ENCODE assay signal across 24 cellular contexts in genomic region chr16:19760336-19761060, GRCh38. TPM values are rescaled to one million over a fixed set of nuclear protein-coding genes. Genes with fewer than 3 reads are reported as not detected.
DNase-seq lines count a peak whose midpoint lies in the region; ATAC-seq and TF ChIP-seq lines count a peak whose summit lies in the region.
"Had no signal": no experiment of that assay in that cellular context is flagged by ENCODE, and none has a peak within 500 bp of the region (broad histone marks: within the 10 kb centered on the region; RNA-seq: fewer than 3 reads in every experiment).

No MANE protein-coding gene starts in this region.

- intact Hi-C loops in breast epithelium (cut with DNase I; ENCODE audit: low total_unique reads): no loop called here
- intact Hi-C loops in mammary epithelial cell (cut with micrococcal nuclease): no loop called here
- intact Hi-C loops in naive thymus-derived CD4-positive, alpha-beta T cell (cut with micrococcal nuclease): no loop called here
- intact Hi-C loops in PC-9 (cut with micrococcal nuclease; ENCODE audit: unreplicated experiment): no loop called here

- H4K91ac ChIP-seq in mesenchymal stem cell (ENCODE audit: low read length): no peak overlapping the region

- H4K20me1 ChIP-seq in mammary epithelial cell (ENCODE audit: insufficient read depth, low read length) (no peaks in the 10 kb centered on the region), PC-9 (ENCODE audit: insufficient read depth) (no peaks in the 10 kb centered on the region)

- H2BK5ac ChIP-seq in mesenchymal stem cell (ENCODE audit: low read depth, low read length, poor library complexity, severe bottlenecking): no peak overlapping the region

- no peak overlapping the region for H2BK120ac ChIP-seq in mesenchymal stem cell (ENCODE audit: low read depth, low read length)

- H3K79me2 ChIP-seq in mammary epithelial cell (ENCODE audit: insufficient read depth, low read length) (no peaks in the 10 kb centered on the region), PC-9 (ENCODE audit: low read depth) (no peaks in the 10 kb centered on the region)

- CTCF ChIA-PET in mammary epithelial cell (lab: Charles Lee; ENCODE audit: low non-redundant PET): no interaction called here
- CTCF ChIA-PET in naive thymus-derived CD4-positive, alpha-beta T cell (lab: Charles Lee): no interaction called here
- CTCF ChIA-PET in PC-9 (lab: Charles Lee): no interaction called here

- WGBS in mammary epithelial cell (ENCODE audit: low coverage, missing lambda C conversion rate): 98% methylated on average over 7 of the region's 7 CpGs
- WGBS in mesenchymal stem cell: 97% methylated on average over 7 of the region's 7 CpGs

- no peak overlapping the region for H3K23ac ChIP-seq in mesenchymal stem cell (ENCODE audit: low read length in 2 of 2)

- H3K4me3 Mint-ChIP-seq in naive thymus-derived CD4-positive, alpha-beta T cell: no peak overlapping the region
- H3K4me3 Mint-ChIP-seq: CD14-positive monocyte; CD8-positive, alpha-beta memory T cell had no signal

- H3K4me3 ChIP-seq in breast epithelium (peak overlapping the region in 1 of 3 donors; percentile 21), mammary epithelial cell (replicated peaks in 1 of 3; ENCODE audit: insufficient read depth in 1 of 3, low read depth in 2 of 3, low read length in 3 of 3) (no peak overlapping the region), mesenchymal stem cell (ENCODE audit: insufficient read depth in 1 of 2, low read depth in 1 of 2, low read length in 2 of 2) (peak overlapping the region in 1 of 2 experiments; percentile 67), PC-9 (no peak overlapping the region)
- H3K4me3 ChIP-seq in naive thymus-derived CD4-positive, alpha-beta T cell (ENCODE audit: low read length): no peak overlapping the region

- no peak overlapping the region for H3K4ac ChIP-seq in mesenchymal stem cell (ENCODE audit: low read depth in 1 of 2, low read length in 2 of 2)

- no peak overlapping the region for H3K9ac ChIP-seq in mammary epithelial cell (ENCODE audit: insufficient read depth, low read length)
- peak overlapping the region; percentile 53 for H3K9ac ChIP-seq in mesenchymal stem cell (ENCODE audit: low read length)
- H3K9ac ChIP-seq: SK-N-SH had no signal

- no TSS peak for BruUV-seq in mammary epithelial cell (replicated peaks; lab: Mats Ljungman, UMichigan)
- no TSS peak for BruUV-seq in PC-9 (replicated peaks; lab: Mats Ljungman, UMichigan)

- H3K27me3 Mint-ChIP-seq in naive thymus-derived CD4-positive, alpha-beta T cell: no peaks in the 10 kb centered on the region

- TF ChIP-seq CTCF in breast epithelium (IDR thresholded peaks at IDR 0.05) (no peak), mammary epithelial cell (conservative IDR thresholded peaks at IDR 0.05 in 1 of 2, IDR thresholded peaks at IDR 0.05 in 1 of 2; ENCODE audit: extremely low read depth in 1 of 2, insufficient read depth in 1 of 2, low read depth in 1 of 2, low read length in 2 of 2) (no peak), PC-9 (conservative IDR thresholded peaks at IDR 0.05) (no peak)

- H3K14ac ChIP-seq in mesenchymal stem cell (ENCODE audit: low read length in 2 of 2): no peak overlapping the region

- H2BK12ac ChIP-seq in mesenchymal stem cell (ENCODE audit: low read length in 2 of 2): no peak overlapping the region

- in situ Hi-C loops in mammary epithelial cell (cut with MboI; ENCODE audit: low sequenced_read_pairs in 2 of 2): loop anchor here in 1 of 2 donors (10.0 kb wide), 1 partner anchor 64 kb away; no protein-coding TSS in a partner anchor

- H3K9me3 Mint-ChIP-seq in naive thymus-derived CD4-positive, alpha-beta T cell: no peaks in the 10 kb centered on the region
- H3K9me3 Mint-ChIP-seq: CD8-positive, alpha-beta memory T cell had no signal

- H3K9me3 ChIP-seq in breast epithelium (no peaks in the 10 kb centered on the region), mammary epithelial cell (replicated peaks; ENCODE audit: insufficient read depth, low read length) (no peaks in the 10 kb centered on the region), mesenchymal stem cell (ENCODE audit: control insufficient read depth, low read length) (no peaks in the 10 kb centered on the region), PC-9 (ENCODE audit: insufficient read depth, low read depth) (no peaks in the 10 kb centered on the region)
- no peaks in the 10 kb centered on the region for H3K9me3 ChIP-seq in naive thymus-derived CD4-positive, alpha-beta T cell (ENCODE audit: control insufficient read depth in 2 of 3, low read length in 3 of 3)
- H3K9me3 ChIP-seq: BE2C, SK-N-SH had no signal

- no peaks in the 10 kb centered on the region for H3K36me3 Mint-ChIP-seq in naive thymus-derived CD4-positive, alpha-beta T cell
- H3K36me3 Mint-ChIP-seq: CD14-positive monocyte; CD8-positive, alpha-beta memory T cell had no signal

- no peaks in the 10 kb centered on the region for H3K79me1 ChIP-seq in mesenchymal stem cell (replicated peaks; ENCODE audit: low read length, poor library complexity, severe bottlenecking)

- no peak for ATAC-seq in HG02588 (IDR thresholded peaks at IDR 0.05; ENCODE audit: unreplicated experiment)
- no peak for ATAC-seq in naive thymus-derived CD4-positive, alpha-beta T cell
- ATAC-seq: HCT116, HepG2 had no signal

- no peaks in the 10 kb centered on the region for H3K4me1 ChIP-seq in breast epithelium
- H3K4me1 ChIP-seq in mammary epithelial cell (ENCODE audit: insufficient read depth, low read length): peaks cover 19% of the 10 kb centered on the region
- H3K4me1 ChIP-seq in mesenchymal stem cell (ENCODE audit: control insufficient read depth, insufficient read depth, low read depth, low read length): peaks cover 3% of the 10 kb centered on the region
- H3K4me1 ChIP-seq in naive thymus-derived CD4-positive, alpha-beta T cell (ENCODE audit: control insufficient read depth in 2 of 2, insufficient read depth in 2 of 2, low read length in 2 of 2): no peaks in the 10 kb centered on the region
- H3K4me1 ChIP-seq in PC-9 (replicated peaks; ENCODE audit: insufficient read depth): peaks cover 9% of the 10 kb centered on the region
- H3K4me1 ChIP-seq: BE2C had no signal

- H2AFZ ChIP-seq in mammary epithelial cell (ENCODE audit: low read depth, low read length) (no peak overlapping the region), mesenchymal stem cell (ENCODE audit: low read depth, low read length) (no peak overlapping the region), PC-9 (no peak overlapping the region)

- POLR2A ChIA-PET in naive thymus-derived CD4-positive, alpha-beta T cell (lab: Charles Lee): no interaction called here
- POLR2A ChIA-PET in PC-9 (lab: Charles Lee; ENCODE audit: unreplicated experiment): no interaction called here

- H4K8ac ChIP-seq in mesenchymal stem cell (ENCODE audit: low read length): no peak overlapping the region

- H3K4me2 ChIP-seq in mammary epithelial cell (ENCODE audit: insufficient read depth, low read depth, low read length) (no peak overlapping the region), mesenchymal stem cell (ENCODE audit: low read length, poor library complexity, severe bottlenecking) (no peak overlapping the region), PC-9 (no peak overlapping the region)
- H3K4me2 ChIP-seq: SK-N-SH had no signal

- no peaks in the 10 kb centered on the region for H3K27me3 ChIP-seq in breast epithelium
- no peaks in the 10 kb centered on the region for H3K27me3 ChIP-seq in mammary epithelial cell (ENCODE audit: insufficient read depth, low read length)
- H3K27me3 ChIP-seq in mesenchymal stem cell (ENCODE audit: control insufficient read depth in 1 of 2, insufficient read depth in 1 of 2, low read length in 2 of 2): no peaks in the 10 kb centered on the region
- H3K27me3 ChIP-seq in naive thymus-derived CD4-positive, alpha-beta T cell (ENCODE audit: control insufficient read depth in 2 of 2, insufficient read depth in 2 of 2, low read length in 2 of 2): no peaks in the 10 kb centered on the region
- no peaks in the 10 kb centered on the region for H3K27me3 ChIP-seq in PC-9 (ENCODE audit: insufficient read depth, low read depth)
- H3K27me3 ChIP-seq: BE2C had no signal

- H3K9me2 ChIP-seq in PC-9 (ENCODE audit: insufficient read depth): no peaks in the 10 kb centered on the region
- H3K9me2 ChIP-seq: SK-N-SH had no signal

- peaks cover 6% of the 10 kb centered on the region; the same call in 1 of the 2 replicates for H3F3A ChIP-seq in PC-9 (ENCODE audit: insufficient read depth, low read depth)

- peaks cover 0 to 4% (median 0%) of the 10 kb centered on the region in 7 donors for H3K4me1 Mint-ChIP-seq in naive thymus-derived CD4-positive, alpha-beta T cell
- H3K4me1 Mint-ChIP-seq: CD8-positive, alpha-beta memory T cell had no signal

- dilution Hi-C loops in mammary epithelial cell (cut with HindIII; ENCODE audit: low sequenced_read_pairs): no loop called here

- TF ChIP-seq POLR2A in breast epithelium (IDR thresholded peaks at IDR 0.05): no peak

- no peak overlapping the region for H3K18ac ChIP-seq in mesenchymal stem cell (ENCODE audit: low read depth in 1 of 2, low read length in 2 of 2)

- H3K27ac ChIP-seq in breast epithelium (peak overlapping the region; percentile 41 to 43), mammary epithelial cell (ENCODE audit: insufficient read depth, low read depth, low read length) (no peak overlapping the region), cingulate gyrus (ENCODE audit: low read depth, low read length) (peak overlapping the region; percentile 56), mesenchymal stem cell (ENCODE audit: low read length, poor library complexity, severe bottlenecking) (no peak overlapping the region), PC-9 (no peak overlapping the region)
- H3K27ac ChIP-seq in naive thymus-derived CD4-positive, alpha-beta T cell (ENCODE audit: low read depth, low read length): no peak overlapping the region
- H3K27ac ChIP-seq: 22Rv1 had no signal

- no peaks in the 10 kb centered on the region for H3K36me3 ChIP-seq in breast epithelium
- no peaks in the 10 kb centered on the region for H3K36me3 ChIP-seq in mammary epithelial cell (ENCODE audit: insufficient read depth, low read length)
- no peaks in the 10 kb centered on the region for H3K36me3 ChIP-seq in mesenchymal stem cell (ENCODE audit: control insufficient read depth in 1 of 2, insufficient read depth in 2 of 2, low read depth in 1 of 2, low read length in 2 of 2)
- H3K36me3 ChIP-seq in naive thymus-derived CD4-positive, alpha-beta T cell (ENCODE audit: control insufficient read depth in 2 of 3, insufficient read depth in 3 of 3, low read length in 3 of 3): no peaks in the 10 kb centered on the region
- H3K36me3 ChIP-seq in PC-9 (ENCODE audit: low read depth): no peaks in the 10 kb centered on the region
- H3K36me3 ChIP-seq: BE2C had no signal

- DNase-seq in breast epithelium (ENCODE audit: low spot score in 2 of 2): no peak
- no peak for DNase-seq in mammary epithelial cell
- no peak for DNase-seq in mesenchymal stem cell
- no peak for DNase-seq in NCI-H1105 (lab: John Stamatoyannopoulos, UW)
- DNase-seq in naive thymus-derived CD4-positive, alpha-beta T cell: no peak
- no peak for DNase-seq in PC-9
- DNase-seq: BE2C; Calu3; CD8-positive, alpha-beta memory T cell; Karpas-422; NCI-H1092 treated with DMSO at 0.1 percent for 48 hours; NCI-H1436 treated with DMSO at 0.1 percent for 48 hours; NCI-H187 treated with DMSO at 0.1 percent for 48 hours; NCI-H2171 treated with DMSO at 0.1 percent for 48 hours; NCI-H345; NCI-H524; NCI-H748 treated with DMSO at 0.1 percent for 48 hours; SK-N-SH had no signal

- peak overlapping the region in 1 of 9 donors; percentile 10 for H3K27ac Mint-ChIP-seq in naive thymus-derived CD4-positive, alpha-beta T cell
- H3K27ac Mint-ChIP-seq: CD14-positive monocyte; CD8-positive, alpha-beta memory T cell had no signal

- no peak overlapping the region for H2AK5ac ChIP-seq in mesenchymal stem cell (ENCODE audit: low read length, severe bottlenecking)

- H2BK15ac ChIP-seq in mesenchymal stem cell (ENCODE audit: low read depth, poor library complexity, severe bottlenecking): no peak overlapping the region

RNA-seq across cellular contexts. Expression of gene IQCK, which starts 42.4 kb away (rescaled TPM):
- total RNA-seq in breast epithelium (10 to 100 TPM; 25.9 to 63.8 (median 34.7) TPM), mammary epithelial cell (10 to 100 TPM in 1 of 2 donors, 1 to 10 TPM in 1; 5.8 to 11.0 TPM), PC-9 (2021) (21.0 and 21.6 TPM in 2 replicates)
- 6.1 TPM for polyA plus RNA-seq in mammary epithelial cell
- 20.5 TPM for polyA minus RNA-seq in mammary epithelial cell
- 17.2 TPM for polyA plus RNA-seq in mesenchymal stem cell (2013, experiment 1 of 2)
- 16.6 TPM for polyA plus RNA-seq in mesenchymal stem cell (2013, experiment 2 of 2)
- total RNA-seq in naive thymus-derived CD4-positive, alpha-beta T cell: 1 to 10 TPM in 4 of 5 experiments, under 1 TPM in 1; 0.48 to 4.1 (median 2.6) TPM
- 1 to 10 TPM; 3.5 to 5.0 TPM for polyA plus RNA-seq in naive thymus-derived CD4-positive, alpha-beta T cell

RNA-seq across cellular contexts. Expression of gene KNOP1, which starts 42.5 kb away (rescaled TPM):
- total RNA-seq in breast epithelium (10 to 100 TPM; 12.3 to 15.4 (median 13.0) TPM), mammary epithelial cell (10 to 100 TPM in 1 of 2 donors, 1 to 10 TPM in 1; 7.8 to 31.3 TPM), PC-9 (2021) (60.4 TPM in 2 replicates)
- 11.6 TPM for polyA plus RNA-seq in mammary epithelial cell
- polyA minus RNA-seq in mammary epithelial cell: 16.1 TPM
- 49.1 TPM for polyA plus RNA-seq in mesenchymal stem cell (2013, experiment 1 of 2)
- polyA plus RNA-seq in mesenchymal stem cell (2013, experiment 2 of 2): 47.9 TPM
- total RNA-seq in naive thymus-derived CD4-positive, alpha-beta T cell: 10 to 100 TPM in 3 of 5 experiments, 1 to 10 TPM in 2; 6.4 to 20.6 (median 18.5) TPM
- polyA plus RNA-seq in naive thymus-derived CD4-positive, alpha-beta T cell: 10 to 100 TPM in 1 of 2 donors, 1 to 10 TPM in 1; 9.8 to 13.4 TPM

Comparison
In these comparisons a context has a peak if more than half of its experiments do, and no peak if none do; other contexts are left out.
1. H3K27ac ChIP-seq: peak in breast epithelium (2 of 2) and cingulate gyrus (single experiment); none in mammary epithelial cell (single experiment), mesenchymal stem cell (single experiment), naive thymus-derived CD4-positive, alpha-beta T cell (single experiment) and PC-9 (single experiment).